ENCODE assay signal across 15 cellular contexts in genomic region chr10:30829921-30830671, GRCh38.
DNase-seq lines count a peak whose midpoint lies in the region; ATAC-seq and TF ChIP-seq lines count a peak whose summit lies in the region.
"Had no signal": no experiment of that assay in that cellular context is flagged by ENCODE, and none has a peak within 500 bp of the region (broad histone marks: within the 10 kb centered on the region; RNA-seq: fewer than 3 reads in every experiment).

No MANE protein-coding gene starts in this region.

- H3K9me3 Mint-ChIP-seq in MCF 10A (ENCODE audit: unreplicated experiment) = no peaks in the 10 kb centered on the region
- H3K9me3 Mint-ChIP-seq: activated T-cell treated with anti-CD3 and anti-CD28 coated beads, Interleukin-2, amount 50 U/mL, for 4 hours had no signal

- no peak overlapping the region for H2AFZ ChIP-seq in mammary epithelial cell (ENCODE audit: low read depth, low read length)

- H3K4me3 Mint-ChIP-seq in MCF 10A (ENCODE audit: unreplicated experiment) = no peak overlapping the region
- H3K4me3 Mint-ChIP-seq: activated T-cell treated with anti-CD3 and anti-CD28 coated beads, Interleukin-2, amount 50 U/mL, for 4 hours; naive thymus-derived CD4-positive, alpha-beta T cell had no signal

- no peaks in the 10 kb centered on the region for H3K36me3 ChIP-seq in mammary epithelial cell (ENCODE audit: insufficient read depth, low read length)

- H3K27ac Mint-ChIP-seq in MCF 10A (ENCODE audit: low read depth, unreplicated experiment) = no peak overlapping the region

- no peaks in the 10 kb centered on the region for H3K9me3 ChIP-seq in mammary epithelial cell (replicated peaks; ENCODE audit: insufficient read depth, low read length)

- 41% methylated on average over 6 of the region's 6 CpGs for WGBS in mammary epithelial cell (ENCODE audit: low coverage, missing lambda C conversion rate)

- H3K27me3 Mint-ChIP-seq in MCF 10A (ENCODE audit: insufficient read depth, unreplicated experiment) = no peaks in the 10 kb centered on the region

- POLR2A ChIA-PET in MCF 10A (lab: Yijun Ruan, JAX) (no interaction called here), RWPE1 (lab: Yijun Ruan, JAX; ENCODE audit: low non-redundant PET) (no interaction called here)

- H3K36me3 Mint-ChIP-seq in MCF 10A (ENCODE audit: insufficient read depth, unreplicated experiment) = no peaks in the 10 kb centered on the region

- peaks cover 7% of the 10 kb centered on the region for H3K4me1 Mint-ChIP-seq in MCF 10A (ENCODE audit: insufficient read depth, unreplicated experiment)

- TF ChIP-seq CTCF in MCF 10A (IDR thresholded peaks at IDR 0.05; ENCODE audit: unreplicated experiment) (no peak), mammary epithelial cell (conservative IDR thresholded peaks at IDR 0.05 in 1 of 2, IDR thresholded peaks at IDR 0.05 in 1 of 2; ENCODE audit: extremely low read depth in 1 of 2, insufficient read depth in 1 of 2, low read depth in 1 of 2, low read length in 2 of 2) (no peak), astrocyte of the spinal cord (IDR thresholded peaks at IDR 0.05; ENCODE audit: low read depth, low read length) (no peak), RWPE1 (conservative IDR thresholded peaks at IDR 0.05; ENCODE audit: low read depth) (no peak)

- CTCF ChIA-PET in MCF 10A (lab: Yijun Ruan, JAX) = interaction anchor here (0.6 kb wide), 1 partner anchor 1321 kb away, joined by 4 read pairs; no protein-coding TSS in a partner anchor
- CTCF ChIA-PET in mammary epithelial cell (lab: Charles Lee; ENCODE audit: low non-redundant PET) = interaction anchor here (0.7 kb wide), 1 partner anchor 652 kb away, joined by 7 read pairs; no protein-coding TSS in a partner anchor
- CTCF ChIA-PET in RWPE1 (lab: Yijun Ruan, JAX) = interaction anchor here (0.5 to 0.7 kb wide), 2 partner anchors 284 to 408 kb away, joined by 3 read pairs; no protein-coding TSS in a partner anchor

- no peaks in the 10 kb centered on the region for H4K20me1 ChIP-seq in mammary epithelial cell (ENCODE audit: insufficient read depth, low read length)

- in situ Hi-C loops in mammary epithelial cell (cut with MboI; ENCODE audit: low sequenced_read_pairs in 2 of 2) (no loop called here), astrocyte of the spinal cord (cut with HindIII; ENCODE audit: low sequenced_read_pairs) (no loop called here)

- DNase-seq in MCF 10A (ENCODE audit: unreplicated experiment) (peak; percentile 5), mammary epithelial cell (no peak), astrocyte of the spinal cord (ENCODE audit: low read depth, low spot score) (peak; percentile 40), iris pigment epithelial cell (ENCODE audit: low read depth) (peak; percentile 40), CD1c-positive myeloid dendritic cell (ENCODE audit: extremely low spot score) (no peak), RWPE1 (ENCODE audit: low spot score) (no peak), NCI-H1930 (lab: John Stamatoyannopoulos, UW) (no peak)
- DNase-seq: activated CD4-positive, alpha-beta T cell treated with anti-CD3 and anti-CD28 coated beads, Interleukin-2, amount 50 U/mL, for 1 hour; activated T-cell treated with anti-CD3 and anti-CD28 coated beads, Interleukin-2, amount 50 U/mL, for 4 hours; cerebellar nuclear complex; hypothalamus; naive thymus-derived CD4-positive, alpha-beta T cell; NCI-H2171 treated with DMSO at 0.1 percent for 48 hours had no signal

- no peaks in the 10 kb centered on the region for H3K4me1 ChIP-seq in mammary epithelial cell (ENCODE audit: insufficient read depth, low read length)

- H3K9ac ChIP-seq in mammary epithelial cell (ENCODE audit: insufficient read depth, low read length) = no peak overlapping the region

- no peak overlapping the region for H3K4me3 ChIP-seq in mammary epithelial cell (replicated peaks in 1 of 3; ENCODE audit: insufficient read depth in 1 of 3, low read depth in 2 of 3, low read length in 3 of 3)
- no peak overlapping the region for H3K4me3 ChIP-seq in astrocyte of the spinal cord (ENCODE audit: low read depth, low read length)

- no peaks in the 10 kb centered on the region for H3K79me2 ChIP-seq in mammary epithelial cell (ENCODE audit: insufficient read depth, low read length)

- intact Hi-C loops in MCF 10A (cut with micrococcal nuclease) (no loop called here), mammary epithelial cell (cut with micrococcal nuclease) (no loop called here)

- dilution Hi-C loops in mammary epithelial cell (cut with HindIII; ENCODE audit: low sequenced_read_pairs) = no loop called here

- no peak overlapping the region for H3K4me2 ChIP-seq in mammary epithelial cell (ENCODE audit: insufficient read depth, low read depth, low read length)

- no peaks in the 10 kb centered on the region for H3K27me3 ChIP-seq in mammary epithelial cell (ENCODE audit: insufficient read depth, low read length)

- no peak overlapping the region for H3K27ac ChIP-seq in mammary epithelial cell (ENCODE audit: insufficient read depth, low read depth, low read length)
- no peak overlapping the region for H3K27ac ChIP-seq in RWPE1

- no peak for ATAC-seq in HG03432 (IDR thresholded peaks at IDR 0.05; ENCODE audit: unreplicated experiment)
- ATAC-seq: activated T-cell treated with anti-CD3 and anti-CD28 coated beads, Interleukin-2, amount 50 U/mL, for 4 hours; left lobe of liver; naive thymus-derived CD4-positive, alpha-beta T cell had no signal

- no TSS peak for BruUV-seq in MCF 10A (replicated peaks; lab: Mats Ljungman, UMichigan)
- BruUV-seq in mammary epithelial cell (replicated peaks; lab: Mats Ljungman, UMichigan) = no TSS peak

Comparison
In these comparisons a context has a peak if more than half of its experiments do, and no peak if none do; other contexts are left out.
1. DNase-seq: peak in MCF 10A (single experiment), astrocyte of the spinal cord (single experiment) and iris pigment epithelial cell (single experiment); none in mammary epithelial cell (single experiment), CD1c-positive myeloid dendritic cell (single experiment), RWPE1 (single experiment) and NCI-H1930 (0 of 2).